Comparison of ENCODE assay signal across 10 cellular contexts in genomic region chr11:75826463-75827220, GRCh38. TPM values are rescaled to one million over a fixed set of nuclear protein-coding genes. Genes with fewer than 3 reads are reported as not detected.
DNase-seq lines count a peak whose midpoint lies in the region; TF ChIP-seq lines count a peak whose summit lies in the region.
"Had no signal": no experiment of that assay in that cellular context is flagged by ENCODE, and none has a peak within 500 bp of the region (broad histone marks: within the 10 kb centered on the region; RNA-seq: fewer than 3 reads in every experiment).

No MANE protein-coding gene starts in this region.

- H3K27me3 Mint-ChIP-seq in endothelial cell (ENCODE audit: unreplicated experiment) = peaks cover 2% of the 10 kb centered on the region
- H3K27me3 Mint-ChIP-seq in mesothelial cell of epicardium (ENCODE audit: low read depth) = no peaks in the 10 kb centered on the region

- H3K27me3 ChIP-seq in thymus (ENCODE audit: control insufficient read depth, insufficient read depth) = no peaks in the 10 kb centered on the region

- TF ChIP-seq CTCF in endothelial cell (IDR thresholded peaks at IDR 0.05; ENCODE audit: unreplicated experiment) (no peak), mesothelial cell of epicardium (IDR thresholded peaks at IDR 0.05; ENCODE audit: unreplicated experiment) (no peak)

- DNase-seq in MV-4-11 (lab: John Stamatoyannopoulos, UW) (peak; percentile 33), endothelial cell (ENCODE audit: low spot score) (no peak), mesothelial cell of epicardium (ENCODE audit: low spot score in 2 of 2, unreplicated experiment in 2 of 2) (no peak), SKM-1 (lab: John Stamatoyannopoulos, UW; ENCODE audit: unreplicated experiment) (no peak), inferior parietal cortex (ENCODE audit: extremely low spot score) (no peak), NCI-H1105 (lab: John Stamatoyannopoulos, UW) (no peak), GOT3 (lab: John Stamatoyannopoulos, UW) (no peak)
- DNase-seq: hypothalamus, T-helper 9 cell had no signal

- peak overlapping the region; percentile 18 for H3K27ac ChIP-seq in thymus (ENCODE audit: low read depth)

- 86% methylated on average over 4 of the region's 4 CpGs for WGBS in thymus

- H3K4me3 Mint-ChIP-seq in endothelial cell (ENCODE audit: unreplicated experiment) (peak overlapping the region; percentile 42), mesothelial cell of epicardium (no peak overlapping the region)

- H3K4me1 ChIP-seq in thymus (ENCODE audit: control insufficient read depth, insufficient read depth, low read length) = no peaks in the 10 kb centered on the region

- H3K9me3 Mint-ChIP-seq in endothelial cell (ENCODE audit: unreplicated experiment) = no peaks in the 10 kb centered on the region
- no peaks in the 10 kb centered on the region for H3K9me3 Mint-ChIP-seq in mesothelial cell of epicardium

- peak overlapping the region; percentile 94 for H3K27ac Mint-ChIP-seq in endothelial cell (ENCODE audit: unreplicated experiment)
- peak overlapping the region; percentile 85 for H3K27ac Mint-ChIP-seq in mesothelial cell of epicardium

- H3K4me3 ChIP-seq in thymus (ENCODE audit: low read length) = no peak overlapping the region

- H3K36me3 ChIP-seq in thymus (ENCODE audit: control insufficient read depth, insufficient read depth) = no peaks in the 10 kb centered on the region

- H3K4me1 Mint-ChIP-seq in endothelial cell (ENCODE audit: unreplicated experiment) (peaks cover 23% of the 10 kb centered on the region), mesothelial cell of epicardium (peaks cover 26% of the 10 kb centered on the region)

- H3K36me3 Mint-ChIP-seq in endothelial cell (ENCODE audit: low read depth, unreplicated experiment) (no peaks in the 10 kb centered on the region), mesothelial cell of epicardium (peaks cover 4% of the 10 kb centered on the region)

- H3K9me3 ChIP-seq in thymus (ENCODE audit: control insufficient read depth) = no peaks in the 10 kb centered on the region

RNA-seq across cellular contexts. Expression of gene UVRAG, which starts 11.6 kb away (rescaled TPM):
- total RNA-seq in endothelial cell (ENCODE audit: unreplicated experiment) = 25.0 TPM
- 27.3 to 27.6 TPM (median 27.4 TPM) in 3 replicates for total RNA-seq in mesothelial cell of epicardium
- polyA plus RNA-seq in thymus = 21.8 TPM

RNA-seq across cellular contexts. Expression of gene DGAT2, which starts 58.1 kb away (rescaled TPM):
- total RNA-seq in endothelial cell (ENCODE audit: unreplicated experiment) (0.51 TPM), mesothelial cell of epicardium (1.3 TPM in 3 replicates)
- 5.3 TPM for polyA plus RNA-seq in thymus
